Comparison of ENCODE assay signal across 16 cellular contexts in genomic region chr9:2228641-2229040, GRCh38.
DNase-seq lines count a peak whose midpoint lies in the region; ATAC-seq, FAIRE-seq and TF ChIP-seq lines count a peak whose summit lies in the region.
"Had no signal": no experiment of that assay in that cellular context is flagged by ENCODE, and none has a peak within 500 bp of the region (broad histone marks: within the 10 kb centered on the region; RNA-seq: fewer than 3 reads in every experiment).

No MANE protein-coding gene starts in this region.

- FAIRE-seq in H1 (lab: Jason Lieb, UNC), result no peak
- FAIRE-seq: frontal cortex, GM18507 had no signal

- peak overlapping the region; percentile 69; the same call in 1 of the 2 replicates for H2BK5ac ChIP-seq in H1 (ENCODE audit: low read depth, low read length)

- no peak overlapping the region for H4K5ac ChIP-seq in H1 (ENCODE audit: insufficient read length, low read depth, low read length)

- H4K91ac ChIP-seq in H1 (replicated peaks; ENCODE audit: insufficient read length, low read length), result peak overlapping the region; percentile 12

- H2BK12ac ChIP-seq in H1 (ENCODE audit: low read depth, low read length), result peak overlapping the region; percentile 83

- no peak overlapping the region for H3K56ac ChIP-seq in H1 (replicated peaks; ENCODE audit: insufficient read length, low read depth, low read length)

- no peak overlapping the region for H2BK15ac ChIP-seq in H1 (ENCODE audit: low read length)

- no peak overlapping the region for H3K4me3 Mint-ChIP-seq in activated T-cell treated with anti-CD3 and anti-CD28 coated beads, Interleukin-2, amount 50 U/mL, for 72 hours
- no peak overlapping the region for H3K4me3 Mint-ChIP-seq in effector memory CD8-positive, alpha-beta T cell
- H3K4me3 Mint-ChIP-seq: natural killer cell treated with Interleukin-12 subunit alpha and Interleukin-12 subunit beta and Interleukin-15 and Interleukin-18, amount 100 ng/mL, for 72 hours; T-helper 2 cell treated with Interferon-gamma antibody and Interleukin-4, amounts not matched to agents 5 μg/mL and 100 μg/mL, for 36 hours had no signal

- H3K4me2 ChIP-seq in BLaER1 (peak overlapping the region; percentile 66), Loucy (ENCODE audit: low read depth, low read length, poor library complexity, severe bottlenecking) (no peak overlapping the region), H1 (ENCODE audit: insufficient read depth in 1 of 2, low read depth in 2 of 2, low read length in 2 of 2) (no peak overlapping the region)

- WGBS in H1 (ENCODE audit: extremely low coverage in 1 of 2, insufficient coverage in 1 of 2, insufficient read length in 1 of 2, insufficient replicate concordance in 2 of 2, low coverage in 1 of 2, low lambda C conversion rate in 2 of 2, missing lambda C conversion rate in 1 of 2), 2 experiments, result 90% methylated on average over 2 of the region's 2 CpGs; no CpG with 5 or more reads in 1 of the 2 experiments

- H3K9ac ChIP-seq in BLaER1, result 0 out of 2 replicates have a peak overlapping the region, but pooled peaks have one; percentile 8
- no peak overlapping the region for H3K9ac ChIP-seq in Loucy (ENCODE audit: low read depth, low read length, poor library complexity, severe bottlenecking)
- no peak overlapping the region for H3K9ac ChIP-seq in H1 (replicated peaks in 1 of 4; ENCODE audit: extremely low read depth in 1 of 4, low read depth in 3 of 4, low read length in 3 of 4)

- no peaks in the 10 kb centered on the region for H3K9me3 Mint-ChIP-seq in activated T-cell treated with anti-CD3 and anti-CD28 coated beads, Interleukin-2, amount 50 U/mL, for 72 hours
- no peaks in the 10 kb centered on the region for H3K9me3 Mint-ChIP-seq in effector memory CD8-positive, alpha-beta T cell
- H3K9me3 Mint-ChIP-seq: natural killer cell treated with Interleukin-12 subunit alpha and Interleukin-12 subunit beta and Interleukin-15 and Interleukin-18, amount 100 ng/mL, for 72 hours; T-helper 2 cell treated with Interferon-gamma antibody and Interleukin-4, amounts not matched to agents 5 μg/mL and 100 μg/mL, for 36 hours had no signal

- no peak overlapping the region for H3K14ac ChIP-seq in H1 (ENCODE audit: insufficient read length)

- H3K79me1 ChIP-seq in H1 (ENCODE audit: low read depth, low read length), result no peaks in the 10 kb centered on the region; the same call in 1 of the 2 replicates

- H2BK20ac ChIP-seq in H1 (ENCODE audit: low read length), result peak overlapping the region; percentile 98

- TF ChIP-seq CTCF in Loucy (conservative IDR thresholded peaks at IDR 0.05; ENCODE audit: low read length) (no peak), H1 (IDR thresholded peaks at IDR 0.05; ENCODE audit: control extremely low read depth in 1 of 3, insufficient read depth in 1 of 3, low read depth in 1 of 3, low read length in 3 of 3) (no peak)

- no peaks in the 10 kb centered on the region for H3K36me3 Mint-ChIP-seq in activated T-cell treated with anti-CD3 and anti-CD28 coated beads, Interleukin-2, amount 50 U/mL, for 72 hours (ENCODE audit: insufficient read depth in 2 of 2)
- no peaks in the 10 kb centered on the region for H3K36me3 Mint-ChIP-seq in effector memory CD8-positive, alpha-beta T cell (ENCODE audit: insufficient read depth)
- H3K36me3 Mint-ChIP-seq: natural killer cell treated with Interleukin-12 subunit alpha and Interleukin-12 subunit beta and Interleukin-15 and Interleukin-18, amount 100 ng/mL, for 72 hours had no signal

- H3K79me2 ChIP-seq in Loucy (ENCODE audit: insufficient read depth, low read length), result no peaks in the 10 kb centered on the region
- H3K79me2 ChIP-seq in H1 (ENCODE audit: control insufficient read depth in 1 of 2, insufficient read depth in 2 of 2, low read length in 2 of 2), result no peaks in the 10 kb centered on the region

- H3K4me1 ChIP-seq in BLaER1 (peaks cover 30% of the 10 kb centered on the region), Loucy (ENCODE audit: insufficient read depth, low read length, poor library complexity, severe bottlenecking) (peaks cover 6% of the 10 kb centered on the region), H1 (replicated peaks in 1 of 4; ENCODE audit: control insufficient read depth in 3 of 4, insufficient read depth in 4 of 4, low read length in 3 of 4) (no peaks in the 10 kb centered on the region)

- H3K18ac ChIP-seq in H1 (ENCODE audit: extremely low read depth, low read length), result peak overlapping the region; percentile 34; the same call in 1 of the 2 replicates

- peak overlapping the region; percentile 77 for H3K27ac ChIP-seq in BLaER1
- no peak overlapping the region for H3K27ac ChIP-seq in H1 (ENCODE audit: low read depth, low read length)
- H3K27ac ChIP-seq: right atrium auricular region, thyroid gland had no signal

- no peak overlapping the region for H3K23ac ChIP-seq in H1 (ENCODE audit: insufficient read length)

- H3K4ac ChIP-seq in H1 (replicated peaks; ENCODE audit: insufficient read length, low read depth, low read length), result no peak overlapping the region

- no peaks in the 10 kb centered on the region for H4K20me1 ChIP-seq in BLaER1
- no peaks in the 10 kb centered on the region for H4K20me1 ChIP-seq in Loucy (ENCODE audit: insufficient read depth, low read length, poor library complexity, severe bottlenecking)
- no peaks in the 10 kb centered on the region for H4K20me1 ChIP-seq in H1 (replicated peaks in 1 of 2; ENCODE audit: control insufficient read depth in 1 of 2, insufficient read depth in 2 of 2, low read length in 2 of 2)

- POLR2A ChIA-PET in H1 (lab: Charles Lee; ENCODE audit: partially characterized antibody), result no interaction called here

- TF ChIP-seq EP300 in H1 (IDR thresholded peaks at IDR 0.05; ENCODE audit: borderline replicate concordance in 1 of 2, low read depth in 2 of 2, low read length in 2 of 2), result no peak

- peaks cover 19% of the 10 kb centered on the region for H3K9me3 ChIP-seq in BLaER1
- no peaks in the 10 kb centered on the region for H3K9me3 ChIP-seq in Loucy (ENCODE audit: insufficient read depth, low read depth, low read length)
- peaks cover under 1 to 2% of the 10 kb centered on the region in 2 experiments; a peak in 1 of 4 replicates for H3K9me3 ChIP-seq in H1 (ENCODE audit: insufficient read depth in 2 of 2, low read depth in 1 of 2, low read length in 1 of 2)
- H3K9me3 ChIP-seq: right atrium auricular region, thyroid gland had no signal

- H3K36me3 ChIP-seq in BLaER1, result no peaks in the 10 kb centered on the region
- H3K36me3 ChIP-seq in Loucy (ENCODE audit: insufficient read depth, low read length), result no peaks in the 10 kb centered on the region
- no peaks in the 10 kb centered on the region for H3K36me3 ChIP-seq in H1 (ENCODE audit: control insufficient read depth in 2 of 4, insufficient read depth in 4 of 4, low read length in 3 of 4)
- H3K36me3 ChIP-seq: right atrium auricular region, thyroid gland had no signal

- H3K4me1 Mint-ChIP-seq in activated T-cell treated with anti-CD3 and anti-CD28 coated beads, Interleukin-2, amount 50 U/mL, for 72 hours (ENCODE audit: low read depth), result peaks cover 5% of the 10 kb centered on the region
- H3K4me1 Mint-ChIP-seq in effector memory CD8-positive, alpha-beta T cell (ENCODE audit: low read depth in 2 of 2), result no peaks in the 10 kb centered on the region

- TF ChIP-seq POLR2A in H1 (IDR thresholded peaks at IDR 0.05; ENCODE audit: control extremely low read depth in 1 of 2, low read depth in 2 of 2, low read length in 2 of 2), result no peak

- H2BK120ac ChIP-seq in H1 (replicated peaks; ENCODE audit: low read depth, low read length), result peak overlapping the region; percentile 9

- no peak overlapping the region for H2AK5ac ChIP-seq in H1 (ENCODE audit: low read depth, low read length)

- peak; percentile 34 for ATAC-seq in GM19351 (IDR thresholded peaks at IDR 0.05; ENCODE audit: unreplicated experiment)
- ATAC-seq in activated T-cell treated with anti-CD3 and anti-CD28 coated beads, Interleukin-2, amount 50 U/mL, for 72 hours (replicated peaks in 1 of 2), result no peak
- ATAC-seq in effector memory CD8-positive, alpha-beta T cell (replicated peaks), result no peak
- ATAC-seq: natural killer cell treated with Interleukin-12 subunit alpha and Interleukin-12 subunit beta and Interleukin-15 and Interleukin-18, amount 100 ng/mL, for 72 hours had no signal

- peak overlapping the region; percentile 86 for H2AFZ ChIP-seq in Loucy (ENCODE audit: low read length)
- H2AFZ ChIP-seq in H1 (ENCODE audit: low read length), result no peak overlapping the region

- DNase-seq in H1 (ENCODE audit: low read depth in 1 of 2, low spot score in 2 of 2), result no peak
- no peak for DNase-seq in activated T-cell treated with anti-CD3 and anti-CD28 coated beads, Interleukin-2, amount 50 U/mL, for 72 hours
- DNase-seq in NCI-H2107 (lab: John Stamatoyannopoulos, UW), result no peak
- no peak for DNase-seq in effector memory CD8-positive, alpha-beta T cell
- no peak for DNase-seq in RKO (ENCODE audit: low spot score)
- DNase-seq: activated CD4-positive, alpha-beta T cell treated with anti-CD3 and anti-CD28 coated beads for 4 hours had no signal

- no peak overlapping the region for H4K8ac ChIP-seq in H1 (ENCODE audit: extremely low read depth, insufficient read depth, low read length)

- no peaks in the 10 kb centered on the region for H3K27me3 Mint-ChIP-seq in activated T-cell treated with anti-CD3 and anti-CD28 coated beads, Interleukin-2, amount 50 U/mL, for 72 hours (ENCODE audit: low read depth)
- peaks cover 0 to 8% of the 10 kb centered on the region in 2 donors for H3K27me3 Mint-ChIP-seq in effector memory CD8-positive, alpha-beta T cell

- no peak overlapping the region for H3K27ac Mint-ChIP-seq in activated T-cell treated with anti-CD3 and anti-CD28 coated beads, Interleukin-2, amount 50 U/mL, for 72 hours
- H3K27ac Mint-ChIP-seq in effector memory CD8-positive, alpha-beta T cell, result no peak overlapping the region
- H3K27ac Mint-ChIP-seq: natural killer cell treated with Interleukin-12 subunit alpha and Interleukin-12 subunit beta and Interleukin-15 and Interleukin-18, amount 100 ng/mL, for 72 hours; T-helper 2 cell treated with Interferon-gamma antibody and Interleukin-4, amounts not matched to agents 5 μg/mL and 100 μg/mL, for 36 hours had no signal

- H3K4me3 ChIP-seq in BLaER1 (no peak overlapping the region), Loucy (ENCODE audit: low read length, poor library complexity, severe bottlenecking) (no peak overlapping the region), H1 (ENCODE audit: extremely low read depth in 1 of 4, insufficient read depth in 2 of 4, low read depth in 3 of 4, low read length in 4 of 4) (no peak overlapping the region)
- H3K4me3 ChIP-seq: lung, right atrium auricular region, thyroid gland had no signal

- H3K27me3 ChIP-seq in BLaER1, result no peaks in the 10 kb centered on the region
- H3K27me3 ChIP-seq in Loucy (ENCODE audit: insufficient read depth, low read length, poor library complexity, severe bottlenecking), result peaks cover 23% of the 10 kb centered on the region
- no peaks in the 10 kb centered on the region for H3K27me3 ChIP-seq in H1 (replicated peaks in 1 of 4; ENCODE audit: control insufficient read depth in 3 of 4, extremely low read depth in 1 of 4, insufficient read depth in 3 of 4, low read length in 3 of 4)
- H3K27me3 ChIP-seq: right atrium auricular region, thyroid gland had no signal

- CTCF ChIA-PET in H1 (lab: Charles Lee; ENCODE audit: partially characterized antibody), result interaction anchor here (0.7 to 7.3 kb wide), 16 partner anchors 11 to 432 kb away, joined by 3 to 48 read pairs (median 4); no protein-coding TSS in a partner anchor

- H3K9me2 ChIP-seq in Loucy (replicated peaks; ENCODE audit: low read depth, low read length), result no peaks in the 10 kb centered on the region

- no peaks in the 10 kb centered on the region for H3F3A ChIP-seq in Loucy (ENCODE audit: low read depth)

- TF ChIP-seq RAD21 in H1 (IDR thresholded peaks at IDR 0.05 in 1 of 2, conservative IDR thresholded peaks at IDR 0.05 in 1 of 2; ENCODE audit: low read depth in 2 of 2, low read length in 2 of 2), result no peak

- peaks cover 2% of the 10 kb centered on the region; the same call in 1 of the 2 replicates for H3K23me2 ChIP-seq in H1 (ENCODE audit: low read depth, low read length)
